In genomic region chr1:112938188-112938587, GRCh38 we compare ENCODE assay signal across 16 cellular contexts. TPM values are rescaled to one million over a fixed set of nuclear protein-coding genes. Genes with fewer than 3 reads are reported as not detected.
A peak's percentile ranks its signal among the peaks of the same experiment; 100 is the strongest.
DNase-seq lines count a peak whose midpoint lies in the region; ATAC-seq and FAIRE-seq lines count a peak whose summit lies in the region.
"Had no signal": no experiment of that assay in that cellular context is flagged by ENCODE, and none has a peak within 500 bp of the region (broad histone marks: within the 10 kb centered on the region; RNA-seq: fewer than 3 reads in every experiment).

No MANE protein-coding gene starts in this region.

- peak overlapping the region; percentile 48 for H3K27ac Mint-ChIP-seq in activated T-cell treated with anti-CD3 and anti-CD28 coated beads, Interleukin-2, amount 50 U/mL, for 72 hours

- H3K4me1 Mint-ChIP-seq in activated T-cell treated with anti-CD3 and anti-CD28 coated beads, Interleukin-2, amount 50 U/mL, for 72 hours (ENCODE audit: low read depth) = peaks cover 47% of the 10 kb centered on the region
- H3K4me1 Mint-ChIP-seq in activated T-cell treated with anti-CD3 and anti-CD28 coated beads, Interleukin-2, amount 50 U/mL, for 4 hours (ENCODE audit: low read depth) = peaks cover 33% of the 10 kb centered on the region

- no peaks in the 10 kb centered on the region for H3K9me3 Mint-ChIP-seq in activated T-cell treated with anti-CD3 and anti-CD28 coated beads, Interleukin-2, amount 50 U/mL, for 72 hours
- H3K9me3 Mint-ChIP-seq in activated T-cell treated with anti-CD3 and anti-CD28 coated beads, Interleukin-2, amount 50 U/mL, for 4 hours = no peaks in the 10 kb centered on the region

- no peaks in the 10 kb centered on the region for H3K27me3 Mint-ChIP-seq in activated T-cell treated with anti-CD3 and anti-CD28 coated beads, Interleukin-2, amount 50 U/mL, for 72 hours (ENCODE audit: low read depth)
- no peaks in the 10 kb centered on the region for H3K27me3 Mint-ChIP-seq in activated T-cell treated with anti-CD3 and anti-CD28 coated beads, Interleukin-2, amount 50 U/mL, for 4 hours (ENCODE audit: low read depth)

- peak overlapping the region in 1 of 2 donors; percentile 39 for H3K4me3 Mint-ChIP-seq in activated T-cell treated with anti-CD3 and anti-CD28 coated beads, Interleukin-2, amount 50 U/mL, for 72 hours
- no peak overlapping the region for H3K4me3 Mint-ChIP-seq in activated T-cell treated with anti-CD3 and anti-CD28 coated beads, Interleukin-2, amount 50 U/mL, for 4 hours

- no peak for FAIRE-seq in frontal cortex (lab: Jason Lieb, UNC)

- peaks cover 0 to 21% (median 5%) of the 10 kb centered on the region in 5 donors for H3K4me1 ChIP-seq in subcutaneous abdominal adipose tissue (ENCODE audit: control insufficient read depth in 5 of 5, insufficient read depth in 5 of 5, low read length in 5 of 5)

- peaks cover 2 to 10% of the 10 kb centered on the region in 2 donors for H3K36me3 Mint-ChIP-seq in activated T-cell treated with anti-CD3 and anti-CD28 coated beads, Interleukin-2, amount 50 U/mL, for 72 hours (ENCODE audit: insufficient read depth in 2 of 2)
- peaks cover 4% of the 10 kb centered on the region for H3K36me3 Mint-ChIP-seq in activated T-cell treated with anti-CD3 and anti-CD28 coated beads, Interleukin-2, amount 50 U/mL, for 4 hours (ENCODE audit: insufficient read depth)

- no peaks in the 10 kb centered on the region for H3K27me3 ChIP-seq in subcutaneous abdominal adipose tissue (ENCODE audit: control insufficient read depth in 5 of 5, insufficient read depth in 4 of 5, low read length in 5 of 5)
- H3K27me3 ChIP-seq: neutrophil, SJSA1 had no signal

- no peak overlapping the region for H3K9ac ChIP-seq in subcutaneous abdominal adipose tissue (ENCODE audit: low read length in 5 of 5)

- H3K4me3 ChIP-seq in subcutaneous abdominal adipose tissue (ENCODE audit: low read depth in 1 of 5, low read length in 5 of 5) = no peak overlapping the region
- H3K4me3 ChIP-seq: HAP-1, SJSA1 had no signal

- no peaks in the 10 kb centered on the region for H3K36me3 ChIP-seq in subcutaneous abdominal adipose tissue (ENCODE audit: control insufficient read depth in 5 of 5, insufficient read depth in 5 of 5, low read length in 5 of 5)
- H3K36me3 ChIP-seq: neutrophil, SJSA1 had no signal

- DNase-seq in activated T-cell treated with anti-CD3 and anti-CD28 coated beads, Interleukin-2, amount 50 U/mL, for 72 hours = no peak
- no peak for DNase-seq in activated T-cell treated with anti-CD3 and anti-CD28 coated beads, Interleukin-2, amount 50 U/mL, for 4 hours
- DNase-seq in amniotic epithelial cell (ENCODE audit: low read depth) = peak; percentile 20
- peak; percentile 52 for DNase-seq in iris pigment epithelial cell (ENCODE audit: low read depth)
- DNase-seq in frontal cortex (ENCODE audit: low spot score in 2 of 2) = no peak
- DNase-seq in pons (ENCODE audit: low spot score) = no peak
- DNase-seq: activated effector memory CD4-positive, alpha-beta T cell treated with Interleukin-2 at 50 U/mL for 16 hours; central memory CD4-positive, alpha-beta T cell; islet precursor cell; NCI-H1694; NCI-H69 had no signal

- H3K9me3 ChIP-seq in subcutaneous abdominal adipose tissue (ENCODE audit: control insufficient read depth in 5 of 5, low read length in 5 of 5) = no peaks in the 10 kb centered on the region
- H3K9me3 ChIP-seq: HAP-1, neutrophil, SJSA1 had no signal

- H3K27ac ChIP-seq in subcutaneous abdominal adipose tissue (ENCODE audit: low read depth, low read length) = peak overlapping the region; percentile 50
- H3K27ac ChIP-seq: neutrophil, SJSA1 had no signal

- ATAC-seq in activated T-cell treated with anti-CD3 and anti-CD28 coated beads, Interleukin-2, amount 50 U/mL, for 72 hours (replicated peaks in 1 of 2) = no peak
- no peak for ATAC-seq in activated T-cell treated with anti-CD3 and anti-CD28 coated beads, Interleukin-2, amount 50 U/mL, for 4 hours
- ATAC-seq in HG02610 (IDR thresholded peaks at IDR 0.05; ENCODE audit: unreplicated experiment) = no peak

RNA-seq across cellular contexts. Expression of gene SLC16A1, which starts 17.8 kb away (rescaled TPM):
- 10 to 100 TPM; 55.6 to 70.5 TPM for total RNA-seq in activated T-cell treated with anti-CD3 and anti-CD28 coated beads, Interleukin-2, amount 50 U/mL, for 72 hours
- total RNA-seq in activated T-cell treated with anti-CD3 and anti-CD28 coated beads, Interleukin-2, amount 50 U/mL, for 4 hours = 100 to 1,000 TPM in 2 of 3 donors, 10 to 100 TPM in 1; 85.9 to 104 (median 103) TPM
- total RNA-seq in frontal cortex = 60.3 TPM

Comparison
In these comparisons a context has a peak if more than half of its experiments do, and no peak if none do; other contexts are left out.
1. DNase-seq: peak in amniotic epithelial cell (single experiment) and iris pigment epithelial cell (single experiment); none in activated T-cell treated with anti-CD3 and anti-CD28 coated beads, Interleukin-2, amount 50 U/mL, for 72 hours (0 of 2), activated T-cell treated with anti-CD3 and anti-CD28 coated beads, Interleukin-2, amount 50 U/mL, for 4 hours (single experiment), frontal cortex (0 of 2) and pons (single experiment).